ENCODE assay signal across 8 cellular contexts in the genomic region with DNA sequence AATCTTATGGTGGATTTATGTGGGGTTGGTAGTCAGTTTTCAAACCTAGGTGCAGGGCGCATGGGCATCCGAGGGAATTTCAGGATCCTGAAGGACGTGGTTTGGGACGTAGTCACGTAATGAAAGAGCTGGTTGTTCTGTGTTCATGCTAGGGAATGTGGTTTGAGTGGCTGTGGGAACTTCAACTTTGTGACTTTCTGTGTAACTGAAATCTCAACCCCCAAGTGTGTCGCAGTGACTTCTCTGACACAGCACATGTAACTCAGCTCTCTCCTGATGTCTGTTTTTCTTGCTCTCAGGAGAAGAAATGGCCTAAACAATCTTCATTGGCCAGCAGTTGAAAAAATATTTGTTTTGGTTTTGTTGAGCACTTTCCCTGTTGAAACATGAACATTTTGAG.
DNase-seq lines count a peak whose midpoint lies in the region; ATAC-seq and TF ChIP-seq lines count a peak whose summit lies in the region.

No MANE protein-coding gene starts in this region.

- H3K9ac ChIP-seq in GM23248 (no peak overlapping the region), smooth muscle cell (ENCODE audit: low read depth) (peak overlapping the region; percentile 56)

- H3K9me3 ChIP-seq in GM23248 (ENCODE audit: low read depth) (no peaks in the 10 kb centered on the region), smooth muscle cell (replicated peaks; ENCODE audit: low read depth) (no peaks in the 10 kb centered on the region)

- no peaks in the 10 kb centered on the region for H3K9me2 ChIP-seq in GM23248 (ENCODE audit: insufficient read depth)

- H3K4me1 ChIP-seq in GM23248 (ENCODE audit: insufficient read depth), result peaks cover 17% of the 10 kb centered on the region
- peaks cover 14% of the 10 kb centered on the region for H3K4me1 ChIP-seq in smooth muscle cell (ENCODE audit: low read depth)

- ATAC-seq in HG03045 (IDR thresholded peaks at IDR 0.05; ENCODE audit: unreplicated experiment), result no peak

- no peaks in the 10 kb centered on the region for H3K79me2 ChIP-seq in GM23248 (ENCODE audit: insufficient read depth)
- H3K79me2 ChIP-seq in smooth muscle cell (ENCODE audit: low read depth), result no peaks in the 10 kb centered on the region

- intact Hi-C loops in lower leg skin (cut with DNase I; ENCODE audit: low total_unique reads), result no loop called here

- no peak for DNase-seq in GM23248
- DNase-seq in islet precursor cell, result peak; percentile 57
- DNase-seq in smooth muscle cell (lab: John Stamatoyannopoulos, UW; ENCODE audit: unreplicated experiment), result no peak
- no peak for DNase-seq in lower leg skin (ENCODE audit: low spot score in 2 of 2)
- no peak for DNase-seq in DMS79 (lab: John Stamatoyannopoulos, UW)
- no peak for DNase-seq in iPS-NIHi11 (ENCODE audit: low spot score)

- peak overlapping the region; percentile 56 for H2AFZ ChIP-seq in GM23248
- peak overlapping the region; percentile 94 for H2AFZ ChIP-seq in smooth muscle cell (ENCODE audit: low read depth)

- no peaks in the 10 kb centered on the region for H4K20me1 ChIP-seq in GM23248 (ENCODE audit: insufficient read depth)
- no peaks in the 10 kb centered on the region for H4K20me1 ChIP-seq in smooth muscle cell (ENCODE audit: low read depth)

- H3K4me3 ChIP-seq in GM23248 (no peak overlapping the region), WI38 (ENCODE audit: low read depth, low read length) (peak overlapping the region; percentile 10; the same call in 1 of the 2 replicates), smooth muscle cell (no peak overlapping the region), lower leg skin (ENCODE audit: low read depth, poor library complexity, severe bottlenecking) (no peak overlapping the region)

- no peak for TF ChIP-seq POLR2A in lower leg skin (IDR thresholded peaks at IDR 0.05)

- TF ChIP-seq CTCF in WI38 (IDR thresholded peaks at IDR 0.05; ENCODE audit: low read depth, low read length) (no peak), smooth muscle cell (IDR thresholded peaks at IDR 0.05; ENCODE audit: borderline replicate concordance, insufficient read depth, poor library complexity, severe bottlenecking) (no peak), lower leg skin (IDR thresholded peaks at IDR 0.05) (no peak)

- H3K36me3 ChIP-seq in GM23248 (ENCODE audit: low read depth), result no peaks in the 10 kb centered on the region
- no peaks in the 10 kb centered on the region for H3K36me3 ChIP-seq in smooth muscle cell (ENCODE audit: low read depth)

- 90 to 93% methylated on average over 6 of the region's 6 CpGs for WGBS in GM23248 (ENCODE audit: low coverage in 1 of 2, low lambda C conversion rate in 2 of 2, missing lambda C conversion rate in 2 of 2), 2 experiments
- 48% methylated on average over 6 of the region's 6 CpGs for WGBS in smooth muscle cell (ENCODE audit: low lambda C conversion rate)
- WGBS in lower leg skin, 2 donors, result 75 to 82% methylated on average over 6 of the region's 6 CpGs

- H3F3A ChIP-seq in GM23248 (ENCODE audit: insufficient read depth) (peaks cover 24% of the 10 kb centered on the region; the same call in 1 of the 2 replicates), smooth muscle cell (ENCODE audit: low read depth) (peaks cover 19% of the 10 kb centered on the region)

- H3K4me2 ChIP-seq in GM23248 (ENCODE audit: unreplicated experiment), result no peak overlapping the region
- peak overlapping the region; percentile 67 for H3K4me2 ChIP-seq in smooth muscle cell

- no peak overlapping the region for H3K27ac ChIP-seq in GM23248
- peak overlapping the region; percentile 89 for H3K27ac ChIP-seq in smooth muscle cell (ENCODE audit: low read depth)

- no peaks in the 10 kb centered on the region for H3K27me3 ChIP-seq in GM23248 (replicated peaks; ENCODE audit: insufficient read depth)
- H3K27me3 ChIP-seq in smooth muscle cell (ENCODE audit: low read depth), result no peaks in the 10 kb centered on the region

- in situ Hi-C loops in GM23248 (cut with MboI), result no loop called here
